ENCODE assay signal across 8 cellular contexts in the genomic region with DNA sequence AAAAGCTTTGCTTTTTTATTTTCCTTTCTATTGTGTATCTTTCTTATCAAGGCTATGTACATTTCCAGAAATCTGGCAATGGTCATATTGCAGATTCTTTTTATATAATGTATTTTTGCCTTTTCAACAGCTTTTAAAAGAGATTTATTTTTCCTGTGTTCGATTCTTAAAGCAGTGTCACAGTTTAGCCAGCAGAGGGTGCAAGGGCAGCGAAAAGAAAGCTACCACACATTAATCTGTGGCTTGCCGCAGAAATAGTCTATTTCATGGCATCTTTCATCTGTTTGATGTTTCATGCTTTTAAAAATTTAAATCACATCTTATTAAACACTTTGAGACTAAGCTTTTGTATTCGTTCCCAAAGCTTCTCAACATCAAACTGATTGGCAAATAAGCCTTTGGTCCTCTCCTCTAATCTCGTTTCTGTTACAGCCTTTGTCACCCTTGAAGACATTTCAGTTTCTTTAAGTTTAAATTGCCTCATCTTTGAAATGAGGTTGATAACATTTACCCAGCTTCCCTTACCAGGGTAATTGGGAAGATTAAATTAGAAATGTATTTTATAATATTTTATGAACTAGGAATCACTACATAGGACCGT.
DNase-seq lines count a peak whose midpoint lies in the region; ATAC-seq and TF ChIP-seq lines count a peak whose summit lies in the region.

No MANE protein-coding gene starts in this region.

- H3K27me3 Mint-ChIP-seq in CD4-positive, alpha-beta memory T cell, result no peaks in the 10 kb centered on the region
- H3K27me3 Mint-ChIP-seq in central memory CD8-positive, alpha-beta T cell, result no peaks in the 10 kb centered on the region

- ATAC-seq in central memory CD8-positive, alpha-beta T cell (replicated peaks; ENCODE audit: extremely low read depth, poor library complexity, severe bottlenecking), result peak; percentile 43
- ATAC-seq in HG03045 (IDR thresholded peaks at IDR 0.05; ENCODE audit: unreplicated experiment) (no peak), GM19463 (IDR thresholded peaks at IDR 0.05; ENCODE audit: unreplicated experiment) (no peak)

- H3K4me1 ChIP-seq in CD4-positive, alpha-beta memory T cell (ENCODE audit: insufficient read depth, low read length), result peaks cover 24% of the 10 kb centered on the region

- POLR2A ChIA-PET in CD4-positive, alpha-beta memory T cell (lab: Charles Lee; ENCODE audit: partially characterized antibody), result no interaction called here

- peaks cover 10% of the 10 kb centered on the region for H3K36me3 ChIP-seq in CD4-positive, alpha-beta memory T cell (ENCODE audit: insufficient read depth, low read length)

- intact Hi-C loops in CD4-positive, alpha-beta memory T cell (cut with micrococcal nuclease), result no loop called here

- peak overlapping the region in 1 of 7 donors; percentile 42 for H3K27ac Mint-ChIP-seq in CD4-positive, alpha-beta memory T cell
- H3K27ac Mint-ChIP-seq in central memory CD8-positive, alpha-beta T cell (ENCODE audit: low read depth), result no peak overlapping the region

- DNase-seq in CD4-positive, alpha-beta memory T cell, result peak; percentile 18 to 48 (median 30)
- DNase-seq in GM20000 (ENCODE audit: low spot score) (peak; percentile 20), RPMI8226 (peak; percentile 31), lung microvascular endothelial cell (ENCODE audit: low read depth in 2 of 2) (peak; percentile 55 to 64), HuH-7.5 (ENCODE audit: low spot score) (no peak)
- DNase-seq in central memory CD8-positive, alpha-beta T cell (ENCODE audit: low spot score in 2 of 2), result no peak

- CTCF ChIA-PET in CD4-positive, alpha-beta memory T cell (lab: Charles Lee; ENCODE audit: partially characterized antibody), result interaction anchor here (0.7 to 3.9 kb wide), 24 partner anchors 9 to 93 kb away, joined by 3 to 23 read pairs (median 4); no protein-coding TSS in a partner anchor

- peaks cover 14 to 29% (median 23%) of the 10 kb centered on the region in 4 donors for H3K4me1 Mint-ChIP-seq in CD4-positive, alpha-beta memory T cell
- peaks cover 14% of the 10 kb centered on the region for H3K4me1 Mint-ChIP-seq in central memory CD8-positive, alpha-beta T cell

- H3K27ac ChIP-seq in CD4-positive, alpha-beta memory T cell (ENCODE audit: low read depth, low read length), result no peak overlapping the region

- peaks cover 24 to 47% of the 10 kb centered on the region in 2 donors for H3K36me3 Mint-ChIP-seq in CD4-positive, alpha-beta memory T cell
- peaks cover 25% of the 10 kb centered on the region for H3K36me3 Mint-ChIP-seq in central memory CD8-positive, alpha-beta T cell (ENCODE audit: insufficient read depth)

- H3K9me3 ChIP-seq in CD4-positive, alpha-beta memory T cell (ENCODE audit: control insufficient read depth in 1 of 2, low read length in 2 of 2), result no peaks in the 10 kb centered on the region

- peak; percentile 63 for TF ChIP-seq CTCF in GM20000 (IDR thresholded peaks at IDR 0.05; ENCODE audit: extremely low read depth, missing control alignments)

- no peaks in the 10 kb centered on the region for H3K9me3 Mint-ChIP-seq in CD4-positive, alpha-beta memory T cell
- no peaks in the 10 kb centered on the region for H3K9me3 Mint-ChIP-seq in central memory CD8-positive, alpha-beta T cell

- no peaks in the 10 kb centered on the region for H3K27me3 ChIP-seq in CD4-positive, alpha-beta memory T cell (ENCODE audit: insufficient read depth, low read length)

- no peak overlapping the region for H3K4me3 Mint-ChIP-seq in CD4-positive, alpha-beta memory T cell
- H3K4me3 Mint-ChIP-seq in central memory CD8-positive, alpha-beta T cell, result no peak overlapping the region

- no peak overlapping the region for H3K4me3 ChIP-seq in CD4-positive, alpha-beta memory T cell (ENCODE audit: low read length in 2 of 2)

Comparison
In these comparisons a context has a peak if more than half of its experiments do, and no peak if none do; other contexts are left out.
1. DNase-seq: peak in CD4-positive, alpha-beta memory T cell (5 of 5), GM20000 (single experiment), RPMI8226 (single experiment) and lung microvascular endothelial cell (2 of 2); none in central memory CD8-positive, alpha-beta T cell (0 of 2) and HuH-7.5 (single experiment).